ENCODE assay signal across 8 cellular contexts in the genomic region with DNA sequence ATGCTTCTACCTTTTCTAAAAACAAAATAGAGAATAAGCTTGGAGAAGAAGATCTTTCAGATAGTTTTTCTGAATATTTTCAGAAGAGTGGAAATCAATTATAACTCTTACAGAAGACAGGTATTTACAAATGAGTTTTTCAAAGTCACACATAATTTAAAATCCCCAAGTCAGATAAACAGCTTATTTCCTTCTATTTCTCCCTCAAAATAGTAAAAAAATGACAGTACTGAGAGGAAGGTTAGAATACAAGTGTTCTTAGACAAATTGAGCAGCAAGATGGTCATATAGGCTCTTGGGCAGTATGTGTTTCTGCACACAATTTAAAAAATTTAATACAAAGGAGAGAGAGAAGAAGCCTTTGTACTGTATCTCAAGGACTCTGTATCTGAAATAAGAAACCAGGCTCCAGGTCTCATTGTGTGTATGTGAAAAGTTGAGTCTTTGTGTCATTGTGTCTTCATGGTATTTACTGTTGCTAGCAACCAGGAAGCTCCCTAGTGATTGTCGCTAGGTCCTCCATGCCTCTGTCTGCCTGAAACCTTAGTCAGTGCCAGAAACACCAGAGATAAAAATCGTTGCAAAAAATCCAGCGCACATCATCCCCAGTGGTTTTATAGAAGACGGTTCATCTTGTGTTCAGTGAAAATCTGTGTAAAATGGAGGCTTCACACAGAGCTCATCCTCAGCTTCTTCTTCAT. TPM values are rescaled to one million over a fixed set of nuclear protein-coding genes. Genes with fewer than 3 reads are reported as not detected.
DNase-seq lines count a peak whose midpoint lies in the region; ATAC-seq, FAIRE-seq and TF ChIP-seq lines count a peak whose summit lies in the region.

No MANE protein-coding gene starts in this region.

- H3K27me3 Mint-ChIP-seq in Calu3 (ENCODE audit: unreplicated experiment) (no peaks in the 10 kb centered on the region), WTC11 (ENCODE audit: low read depth) (no peaks in the 10 kb centered on the region)

- ATAC-seq in WTC11 (peak; percentile 57), heart right ventricle (peak; percentile 52 to 88 (median 76)), HG03521 (IDR thresholded peaks at IDR 0.05; ENCODE audit: unreplicated experiment) (no peak), HG02763 (IDR thresholded peaks at IDR 0.05; ENCODE audit: unreplicated experiment) (no peak), HepG2 (no peak)

- no peaks in the 10 kb centered on the region for H3K27me3 ChIP-seq in heart right ventricle
- no peaks in the 10 kb centered on the region for H3K27me3 ChIP-seq in sigmoid colon
- peaks cover 0 to 23% of the 10 kb centered on the region in 2 experiments; a peak in 2 of 5 replicates for H3K27me3 ChIP-seq in HepG2 (ENCODE audit: control insufficient read depth in 1 of 2, insufficient read depth in 2 of 2, low read length in 2 of 2)

- TF ChIP-seq EP300 in sigmoid colon (IDR thresholded peaks at IDR 0.05) = peak in 2 of 4 donors; percentile 1 to 37
- TF ChIP-seq EP300 in HepG2 (IDR thresholded peaks at IDR 0.05; ENCODE audit: low read depth in 2 of 2, low read length in 2 of 2) = no peak
- no peak for TF ChIP-seq EP300 in HepG2 (CRISPR knock-in tag; IDR thresholded peaks at IDR 0.05; ENCODE audit: borderline replicate concordance)

- H3K36me3 ChIP-seq in heart right ventricle (no peaks in the 10 kb centered on the region), sigmoid colon (no peaks in the 10 kb centered on the region), HepG2 (replicated peaks in 1 of 2; ENCODE audit: control insufficient read depth in 1 of 2, insufficient read depth in 2 of 2, low read length in 2 of 2) (no peaks in the 10 kb centered on the region)

- DNase-seq in Calu3 (no peak), NB4 (ENCODE audit: low read depth) (peak; percentile 40), WTC11 (ENCODE audit: low spot score) (no peak), heart right ventricle (peak in 1 of 2 donors; percentile 43), sigmoid colon (no peak), HepG2 (ENCODE audit: low spot score) (no peak)

- H3K4me3 Mint-ChIP-seq in Calu3 (ENCODE audit: low read depth, unreplicated experiment) = no peak overlapping the region
- no peak overlapping the region for H3K4me3 Mint-ChIP-seq in WTC11

- no peak for FAIRE-seq in HepG2 (lab: Jason Lieb, UNC)

- H3K4me1 Mint-ChIP-seq in Calu3 (ENCODE audit: low read depth, unreplicated experiment) = peaks cover 14% of the 10 kb centered on the region
- peaks cover 26% of the 10 kb centered on the region for H3K4me1 Mint-ChIP-seq in WTC11

- CTCF ChIA-PET in Calu3 (lab: Charles Lee) = interaction anchor here (0.6 to 1.2 kb wide), 4 partner anchors 12 to 418 kb away, joined by 3 to 10 read pairs (median 3); no protein-coding TSS in a partner anchor
- CTCF ChIA-PET in WTC11 (lab: Charles Lee) = interaction anchor here (1.0 to 2.0 kb wide), 4 partner anchors 32 to 81 kb away, joined by 3 to 5 read pairs (median 4); no protein-coding TSS in a partner anchor
- CTCF ChIA-PET in HepG2 (lab: Yijun Ruan, JAX; ENCODE audit: low intra/inter-chr PET ratio, low total read pairs) = no interaction called here

- H3K4me3 ChIP-seq in NB4 (ENCODE audit: low read depth, low read length) (no peak overlapping the region), heart right ventricle (peak overlapping the region in 2 of 10 donors; percentile 17 to 24), sigmoid colon (peak overlapping the region in 2 of 4 donors; percentile 18 to 31), HepG2 (replicated peaks in 1 of 3; ENCODE audit: insufficient read depth in 1 of 3, low read depth in 2 of 3, low read length in 3 of 3) (no peak overlapping the region)

- H3K79me2 ChIP-seq in HepG2 (ENCODE audit: insufficient read depth, low read length) = no peaks in the 10 kb centered on the region

- POLR2A ChIA-PET in WTC11 (lab: Charles Lee) (interaction anchor here (1.2 kb wide), 1 partner anchor 13 kb away, joined by 3 read pairs; no protein-coding TSS in a partner anchor), HepG2 (lab: Yijun Ruan, JAX) (no interaction called here)

- no peak overlapping the region for H2AFZ ChIP-seq in HepG2 (ENCODE audit: low read length)

- in situ Hi-C loops in HepG2 (cut with HindIII; ENCODE audit: extremely low pct_ligation_motif_present, low pct_unique_long_range_greater_than_20kb) = no loop called here

- no peak for TF ChIP-seq RAD21 in HepG2 (CRISPR knock-in tag; IDR thresholded peaks at IDR 0.05)

- peaks cover 6% of the 10 kb centered on the region for H3K36me3 Mint-ChIP-seq in Calu3 (ENCODE audit: insufficient read depth, unreplicated experiment)
- H3K36me3 Mint-ChIP-seq in WTC11 = no peaks in the 10 kb centered on the region

- intact Hi-C loops in Calu3 (cut with micrococcal nuclease; ENCODE audit: unreplicated experiment) (no loop called here), heart right ventricle (cut with DNase I) (no loop called here), sigmoid colon (cut with DNase I) (loop anchor here (1.0 kb wide), 1 partner anchor 33 kb away; no protein-coding TSS in a partner anchor), HepG2 (cut with micrococcal nuclease; ENCODE audit: unreplicated experiment) (no loop called here)

- H3K27ac Mint-ChIP-seq in Calu3 (ENCODE audit: unreplicated experiment) = peak overlapping the region; percentile 83
- H3K27ac Mint-ChIP-seq in WTC11 = peak overlapping the region; percentile 10; the same call in 1 of the 2 replicates

- H3K27ac ChIP-seq in heart right ventricle (peak overlapping the region; percentile 10 to 88 (median 70)), sigmoid colon (peak overlapping the region; percentile 81 to 93 (median 85)), HepG2 (ENCODE audit: extremely low read length, insufficient read depth, low read length) (no peak overlapping the region)

- H3K4me2 ChIP-seq in HepG2 (ENCODE audit: low read depth, low read length) = no peak overlapping the region

- no peak for TF ChIP-seq CTCF in Calu3 (IDR thresholded peaks at IDR 0.05; ENCODE audit: unreplicated experiment)
- TF ChIP-seq CTCF in NB4 (IDR thresholded peaks at IDR 0.05; ENCODE audit: low read depth, low read length) = no peak
- no peak for TF ChIP-seq CTCF in WTC11 (IDR thresholded peaks at IDR 0.05)
- no peak for TF ChIP-seq CTCF in heart right ventricle (IDR thresholded peaks at IDR 0.05)
- TF ChIP-seq CTCF in sigmoid colon (IDR thresholded peaks at IDR 0.05) = no peak
- TF ChIP-seq CTCF in HepG2 (CRISPR knock-in tag; IDR thresholded peaks at IDR 0.05) = no peak

- H3K9ac ChIP-seq in HepG2 (ENCODE audit: insufficient read depth, low read depth, low read length) = no peak overlapping the region

- H3K4me1 ChIP-seq in heart right ventricle (peaks cover 4 to 43% (median 23%) of the 10 kb centered on the region in 9 donors), sigmoid colon (peaks cover 0 to 40% (median 30%) of the 10 kb centered on the region in 4 donors), HepG2 (ENCODE audit: insufficient read depth, low read length) (no peaks in the 10 kb centered on the region)

- H3K9me3 ChIP-seq in heart right ventricle = no peaks in the 10 kb centered on the region
- no peaks in the 10 kb centered on the region for H3K9me3 ChIP-seq in sigmoid colon
- H3K9me3 ChIP-seq in HepG2 (ENCODE audit: low read length) = no peaks in the 10 kb centered on the region

- WGBS in heart right ventricle, 2 donors = 8 to 13% methylated on average over 4 of the region's 4 CpGs
- 10 to 43% methylated on average over 4 of the region's 4 CpGs for WGBS in sigmoid colon, 2 donors
- WGBS in HepG2 (ENCODE audit: low lambda C conversion rate) = 41% methylated on average over 4 of the region's 4 CpGs

- BruUV-seq in Calu3 (replicated peaks; lab: Mats Ljungman, UMichigan) (no TSS peak), HepG2 (replicated peaks; lab: Mats Ljungman, UMichigan) (no TSS peak)

- H3K9me3 Mint-ChIP-seq in Calu3 (ENCODE audit: low read depth, unreplicated experiment) (no peaks in the 10 kb centered on the region), WTC11 (no peaks in the 10 kb centered on the region)

- TF ChIP-seq POLR2A in NB4 (IDR thresholded peaks at IDR 0.05; ENCODE audit: extremely low read depth, insufficient read length) (no peak), sigmoid colon (IDR thresholded peaks at IDR 0.05) (no peak), HepG2 (IDR thresholded peaks at IDR 0.05; ENCODE audit: insufficient read depth in 1 of 2, low read depth in 2 of 2, low read length in 2 of 2) (no peak)

- H4K20me1 ChIP-seq in HepG2 (ENCODE audit: insufficient read depth, low read length) = no peaks in the 10 kb centered on the region

TF ChIP-seq in WTC11, 78 proteins besides CTCF, POLR2A, EP300 and RAD21 (continues in another document):
- no peak for TF ChIP-seq NFATC4 (CRISPR knock-in tag; IDR thresholded peaks at IDR 0.05)

RNA-seq across cellular contexts. Expression of a gene that starts 12.9 kb away (rescaled TPM):
- total RNA-seq in Calu3 (2022) (9.2 and 11.5 TPM in 2 replicates), WTC11 (2021) (195 to 226 TPM (median 203 TPM) in 3 replicates), heart right ventricle (100 to 1,000 TPM in 8 of 10 donors, 10 to 100 TPM in 2; 93.9 to 258 (median 134) TPM), sigmoid colon (100 to 1,000 TPM; 614 to 677 (median 635) TPM), HepG2 (2016; rRNA removed; fragmentation: Illumina TruSeq; extraction: Trizol) (20.7 and 24.4 TPM in 2 replicates)
- polyA plus RNA-seq in heart right ventricle (100 to 1,000 TPM in 1 of 2 donors, 10 to 100 TPM in 1; 45.2 to 287 TPM), sigmoid colon (100 to 1,000 TPM in 1 of 3 donors, 10 to 100 TPM in 2; 20.1 to 129 (median 41.4) TPM), HepG2 (2011; rRNA removed) (24.8 and 35.5 TPM in 2 replicates)
- 1.2 and 1.9 TPM in 2 replicates for total RNA-seq in HepG2 (2016; cell fraction: cytosol; rRNA removed; fragmentation: Illumina TruSeq; extraction: Trizol; ENCODE audit: low read depth)
- total RNA-seq in HepG2 (2016; cell fraction: insoluble cytoplasmic fraction; rRNA removed; fragmentation: Illumina TruSeq; extraction: Trizol) = 21.8 and 22.6 TPM in 2 replicates
- 2.5 and 3.1 TPM in 2 replicates for total RNA-seq in HepG2 (2016; cell fraction: membrane; rRNA removed; fragmentation: Illumina TruSeq; extraction: Trizol)
- total RNA-seq in HepG2 (2016; cell fraction: nucleus; rRNA removed; fragmentation: Illumina TruSeq; extraction: Trizol) = 9.7 and 10.8 TPM in 2 replicates
- 29.2 and 42.3 TPM in 2 replicates for polyA plus RNA-seq in HepG2 (2011; cell fraction: cytosol; rRNA removed)
- 8.6 and 13.4 TPM in 2 replicates for polyA plus RNA-seq in HepG2 (2011; cell fraction: nucleus; rRNA removed)
- polyA plus RNA-seq in HepG2 (2012) = 2.2 and 4.9 TPM in 2 replicates
- polyA plus RNA-seq in HepG2 (2016; cell fraction: cytosol; fragmentation: Illumina TruSeq; extraction: Trizol; ENCODE audit: low read depth) = 1.6 and 1.7 TPM in 2 replicates
- polyA plus RNA-seq in HepG2 (2016; cell fraction: insoluble cytoplasmic fraction; fragmentation: Illumina TruSeq; extraction: Trizol; ENCODE audit: low read depth) = 19.5 and 22.1 TPM in 2 replicates
- 1.7 and 1.8 TPM in 2 replicates for polyA plus RNA-seq in HepG2 (2016; cell fraction: membrane; fragmentation: Illumina TruSeq; extraction: Trizol; ENCODE audit: low read depth)
- 9.8 and 11.3 TPM in 2 replicates for polyA plus RNA-seq in HepG2 (2016; cell fraction: nucleus; fragmentation: Illumina TruSeq; extraction: Trizol; ENCODE audit: insufficient read depth, low read depth)
- 18.9 and 36.9 TPM in 2 replicates for polyA minus RNA-seq in HepG2 (2011; rRNA and poly(A)+ RNA removed; ENCODE audit: low replicate concordance)
- 7.2 and 13.3 TPM in 2 replicates for polyA minus RNA-seq in HepG2 (2011; cell fraction: cytosol; rRNA and poly(A)+ RNA removed)
- polyA minus RNA-seq in HepG2 (2011; cell fraction: nucleus; rRNA and poly(A)+ RNA removed) = 3.5 and 6.6 TPM in 2 replicates

Comparison
In these comparisons a context has a peak if more than half of its experiments do, and no peak if none do; other contexts are left out.
1. ATAC-seq: peak in WTC11 (single experiment) and heart right ventricle (8 of 8); none in HG03521 (single experiment), HG02763 (single experiment) and HepG2 (single experiment).